ENCODE assay signal across 33 cellular contexts in the genomic region with DNA sequence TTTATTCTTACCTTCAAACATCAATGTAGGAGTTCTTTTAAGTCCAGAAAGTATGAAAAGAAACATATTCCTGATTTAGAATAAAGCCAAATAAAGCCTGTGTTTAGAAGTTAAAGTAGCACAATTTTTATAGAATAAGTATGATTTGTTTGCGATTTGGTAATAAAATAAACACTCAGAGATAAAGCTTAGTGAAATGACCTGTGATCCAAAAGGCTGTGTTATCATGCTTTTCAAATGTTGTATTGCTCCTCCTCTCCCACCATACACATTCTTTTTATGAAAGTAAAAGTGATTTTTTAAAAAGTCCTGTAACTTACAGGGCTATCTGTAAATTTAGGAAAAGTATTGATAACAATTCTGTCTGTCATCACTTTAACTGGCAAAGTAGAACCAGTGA.
"Had no signal": no experiment of that assay in that cellular context is flagged by ENCODE, and none has a peak within 500 bp of the region (broad histone marks: within the 10 kb centered on the region; RNA-seq: fewer than 3 reads in every experiment).

No MANE protein-coding gene starts in this region.

- DNase-seq: activated CD4-positive, alpha-beta memory T cell treated with anti-CD3 and anti-CD28 coated beads for 36 hours; activated CD4-positive, alpha-beta T cell treated with anti-CD3 and anti-CD28 coated beads, Interleukin-2, amount 10 ng/mL, durations not matched to agents 24 days and 14 days; activated CD4-positive, CD25-positive, alpha-beta regulatory T cell treated with anti-CD3 and anti-CD28 coated beads, Interleukin-2, amount 50 U/mL, for 72 hours; activated CD8-positive, alpha-beta memory T cell treated with anti-CD3 and anti-CD28 coated beads, Interleukin-2, amount 50 U/mL, for 4 hours; activated effector memory CD4-positive, alpha-beta T cell treated with anti-CD3 and anti-CD28 coated beads, Interleukin-2, amount 50 U/mL, for 16 hours; activated naive CD4-positive, alpha-beta T cell treated with anti-CD3 and anti-CD28 coated beads for 36 hours; activated naive CD8-positive, alpha-beta T cell treated with anti-CD3 and anti-CD28 coated beads for 36 hours; activated T-cell treated with anti-CD3 and anti-CD28 coated beads, Interleukin-2, amount 50 U/mL, for 1 hour; adrenal gland; aorta; body of pancreas; cerebellar nuclear complex; cortex of kidney; esophagus squamous epithelium; heart right ventricle; kidney glomerular epithelial cell; left lung; mucosa of descending colon; ovary; sigmoid colon; small intestine; stimulated activated CD4-positive, alpha-beta T cell treated with anti-CD3 and anti-CD28 coated beads, Interleukin-4, amount 100 ng/mL, for 24 hours; upper lobe of left lung; WERI-Rb-1 had no signal

- H3K4me3 ChIP-seq: adrenal gland, body of pancreas, cardiac muscle cell, esophagus squamous epithelium, heart right ventricle, left lung, lung, mucosa of descending colon, ovary, sigmoid colon, upper lobe of left lung, vagina had no signal

- H3K4me3 Mint-ChIP-seq: activated CD4-positive, alpha-beta memory T cell treated with anti-CD3 and anti-CD28 coated beads for 36 hours; activated CD4-positive, alpha-beta T cell treated with anti-CD3 and anti-CD28 coated beads, Interleukin-2, amount 10 ng/mL, durations not matched to agents 24 days and 14 days; activated naive CD4-positive, alpha-beta T cell treated with anti-CD3 and anti-CD28 coated beads for 36 hours; activated naive CD8-positive, alpha-beta T cell treated with anti-CD3 and anti-CD28 coated beads for 36 hours; activated T-helper 1 cell treated with anti-CD3 and anti-CD28 coated beads, Interleukin-12 subunit alpha, Interleukin-12 subunit beta, Interleukin-2, Interleukin-4 antibody, amounts not matched to agents 30 ng/mL and 10 ng/mL and 1 ng/mL, durations not matched to agents 14 hours and 24 hours and 36 hours; natural killer cell treated with Interleukin-12 subunit alpha and Interleukin-12 subunit beta and Interleukin-15 and Interleukin-18, amount 100 ng/mL, for 72 hours; stimulated activated effector memory CD8-positive, alpha-beta T cell treated with anti-CD3 and anti-CD28 coated beads, Interleukin-12 subunit alpha, Interleukin-12 subunit beta, amount 100 ng/mL, for 72 hours; stimulated activated naive CD8-positive, alpha-beta T cell treated with anti-CD3 and anti-CD28 coated beads, Interleukin-15, Interleukin-2, amounts not matched to agents 100 ng/mL and 50 ng/mL, for 24 hours had no signal

- ATAC-seq: body of pancreas; heart right ventricle; mucosa of descending colon; natural killer cell treated with Interleukin-12 subunit alpha and Interleukin-12 subunit beta and Interleukin-15 and Interleukin-18, amount 100 ng/mL, for 72 hours; stimulated activated effector memory CD8-positive, alpha-beta T cell treated with anti-CD3 and anti-CD28 coated beads, Interleukin-12 subunit alpha, Interleukin-12 subunit beta, amount 100 ng/mL, for 72 hours had no signal

- H3K27me3 ChIP-seq: adrenal gland, body of pancreas, cardiac muscle cell, esophagus squamous epithelium, heart right ventricle, left lung, ovary, sigmoid colon, upper lobe of left lung, vagina had no signal

- H3K9me3 Mint-ChIP-seq: activated CD4-positive, alpha-beta memory T cell treated with anti-CD3 and anti-CD28 coated beads for 36 hours; activated CD4-positive, alpha-beta T cell treated with anti-CD3 and anti-CD28 coated beads, Interleukin-2, amount 10 ng/mL, durations not matched to agents 24 days and 14 days; activated naive CD4-positive, alpha-beta T cell treated with anti-CD3 and anti-CD28 coated beads for 36 hours; activated naive CD8-positive, alpha-beta T cell treated with anti-CD3 and anti-CD28 coated beads for 36 hours; activated T-helper 1 cell treated with anti-CD3 and anti-CD28 coated beads, Interleukin-12 subunit alpha, Interleukin-12 subunit beta, Interleukin-2, Interleukin-4 antibody, amounts not matched to agents 30 ng/mL and 10 ng/mL and 1 ng/mL, durations not matched to agents 14 hours and 24 hours and 36 hours; natural killer cell treated with Interleukin-12 subunit alpha and Interleukin-12 subunit beta and Interleukin-15 and Interleukin-18, amount 100 ng/mL, for 72 hours; stimulated activated effector memory CD8-positive, alpha-beta T cell treated with anti-CD3 and anti-CD28 coated beads, Interleukin-12 subunit alpha, Interleukin-12 subunit beta, amount 100 ng/mL, for 72 hours; stimulated activated naive CD8-positive, alpha-beta T cell treated with anti-CD3 and anti-CD28 coated beads, Interleukin-15, Interleukin-2, amounts not matched to agents 100 ng/mL and 50 ng/mL, for 24 hours had no signal

- H3K36me3 ChIP-seq: ovary had no signal

- H3K27me3 Mint-ChIP-seq: activated CD4-positive, alpha-beta memory T cell treated with anti-CD3 and anti-CD28 coated beads for 36 hours; activated CD4-positive, alpha-beta T cell treated with anti-CD3 and anti-CD28 coated beads, Interleukin-2, amount 10 ng/mL, durations not matched to agents 24 days and 14 days; activated naive CD8-positive, alpha-beta T cell treated with anti-CD3 and anti-CD28 coated beads for 36 hours; natural killer cell treated with Interleukin-12 subunit alpha and Interleukin-12 subunit beta and Interleukin-15 and Interleukin-18, amount 100 ng/mL, for 72 hours; progenitor cell of endocrine pancreas; stimulated activated naive CD8-positive, alpha-beta T cell treated with anti-CD3 and anti-CD28 coated beads, Interleukin-15, Interleukin-2, amounts not matched to agents 100 ng/mL and 50 ng/mL, for 24 hours had no signal

- FAIRE-seq: small intestine, TTC549 had no signal

- H3K4me1 ChIP-seq: heart right ventricle, sigmoid colon, vagina had no signal

- H3K27ac ChIP-seq: adrenal gland, body of pancreas, cardiac muscle cell, esophagus squamous epithelium, heart right ventricle, ovary, sigmoid colon, upper lobe of left lung, vagina, WERI-Rb-1 had no signal

- H3K4me1 Mint-ChIP-seq: activated CD4-positive, alpha-beta T cell treated with anti-CD3 and anti-CD28 coated beads, Interleukin-2, amount 10 ng/mL, durations not matched to agents 24 days and 14 days; activated naive CD8-positive, alpha-beta T cell treated with anti-CD3 and anti-CD28 coated beads for 36 hours; stimulated activated effector memory CD8-positive, alpha-beta T cell treated with anti-CD3 and anti-CD28 coated beads, Interleukin-12 subunit alpha, Interleukin-12 subunit beta, amount 100 ng/mL, for 72 hours had no signal

- H3K27ac Mint-ChIP-seq: activated CD4-positive, alpha-beta memory T cell treated with anti-CD3 and anti-CD28 coated beads for 36 hours; activated CD4-positive, alpha-beta T cell treated with anti-CD3 and anti-CD28 coated beads, Interleukin-2, amount 10 ng/mL, durations not matched to agents 24 days and 14 days; activated naive CD4-positive, alpha-beta T cell treated with anti-CD3 and anti-CD28 coated beads for 36 hours; activated naive CD8-positive, alpha-beta T cell treated with anti-CD3 and anti-CD28 coated beads for 36 hours; activated T-helper 1 cell treated with anti-CD3 and anti-CD28 coated beads, Interleukin-12 subunit alpha, Interleukin-12 subunit beta, Interleukin-2, Interleukin-4 antibody, amounts not matched to agents 30 ng/mL and 10 ng/mL and 1 ng/mL, durations not matched to agents 14 hours and 24 hours and 36 hours; natural killer cell treated with Interleukin-12 subunit alpha and Interleukin-12 subunit beta and Interleukin-15 and Interleukin-18, amount 100 ng/mL, for 72 hours; stimulated activated effector memory CD8-positive, alpha-beta T cell treated with anti-CD3 and anti-CD28 coated beads, Interleukin-12 subunit alpha, Interleukin-12 subunit beta, amount 100 ng/mL, for 72 hours; stimulated activated naive CD8-positive, alpha-beta T cell treated with anti-CD3 and anti-CD28 coated beads, Interleukin-15, Interleukin-2, amounts not matched to agents 100 ng/mL and 50 ng/mL, for 24 hours had no signal

- H3K9me3 ChIP-seq: adrenal gland, body of pancreas, esophagus squamous epithelium, heart right ventricle, left lung, mucosa of descending colon, ovary, sigmoid colon, upper lobe of left lung, vagina had no signal
